36 cellular contexts compared by ENCODE assay signal in the genomic region with DNA sequence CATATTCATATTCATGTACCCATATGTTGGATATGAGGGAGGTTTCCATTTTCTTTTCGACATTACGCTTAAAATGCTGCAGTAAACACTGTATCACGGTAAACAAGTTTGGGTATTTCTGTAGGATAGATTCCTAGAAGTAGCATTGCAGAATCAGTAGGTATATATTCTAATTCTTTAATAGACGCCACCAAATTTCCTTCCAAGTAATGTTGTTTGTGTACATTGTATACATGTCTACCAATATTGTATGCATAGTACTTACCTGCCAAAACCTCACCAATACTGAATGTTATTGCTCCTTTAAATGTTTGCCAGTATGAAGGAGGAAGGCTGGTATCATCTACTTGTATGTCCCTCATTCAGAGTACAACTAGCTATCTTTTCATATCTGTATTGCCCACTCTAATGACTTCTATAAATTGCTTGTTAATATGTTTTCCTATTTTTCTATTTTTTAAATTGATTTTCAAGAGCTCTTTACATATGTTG. TPM values are rescaled to one million over a fixed set of nuclear protein-coding genes. Genes with fewer than 3 reads are reported as not detected.
"Had no signal": no experiment of that assay in that cellular context is flagged by ENCODE, and none has a peak within 500 bp of the region (broad histone marks: within the 10 kb centered on the region; RNA-seq: fewer than 3 reads in every experiment).

No MANE protein-coding gene starts in this region.

- H3K4me3 ChIP-seq: adrenal gland, body of pancreas, breast epithelium had no signal

- H3K4me1 ChIP-seq: adrenal gland, body of pancreas, breast epithelium had no signal

- H3K9me3 ChIP-seq: adrenal gland, body of pancreas had no signal

- FAIRE-seq: astrocyte, TTC549 had no signal

- ATAC-seq: activated CD8-positive, alpha-beta T cell treated with anti-CD3 and anti-CD28 coated beads for 36 hours; activated naive CD4-positive, alpha-beta T cell treated with anti-CD3 and anti-CD28 coated beads, Interleukin-2, amount 50 U/mL, for 72 hours; activated T-cell treated with anti-CD3 and anti-CD28 coated beads, Interleukin-2, amount 50 U/mL, for 4 hours; activated T-cell treated with anti-CD3 and anti-CD28 coated beads, Interleukin-2, amount 50 U/mL, for 72 hours; activated T-helper 17 cell treated with anti-CD3 and anti-CD28 coated beads, Interleukin-2, amount 50 U/mL, for 72 hours; body of pancreas had no signal

- H3K27me3 ChIP-seq: adrenal gland, body of pancreas, brain microvascular endothelial cell, breast epithelium had no signal

- DNase-seq: activated B cell treated with CpG ODN at 0.5 μM for 24 hours; activated CD4-positive, alpha-beta memory T cell treated with anti-CD3 and anti-CD28 coated beads for 36 hours; activated CD4-positive, alpha-beta T cell treated with anti-CD3 and anti-CD28 coated beads for 4 hours; activated CD4-positive, alpha-beta T cell treated with anti-CD3 and anti-CD28 coated beads, Interleukin-2, amount 10 ng/mL, durations not matched to agents 24 days and 14 days; activated CD4-positive, alpha-beta T cell treated with anti-CD3 and anti-CD28 coated beads, Interleukin-2, amount 50 U/mL, for 1 hour; activated CD4-positive, alpha-beta T cell treated with anti-CD3 and anti-CD28 coated beads, Interleukin-2, amount 50 U/mL, for 4 hours; activated CD4-positive, CD25-positive, alpha-beta regulatory T cell treated with anti-CD3 and anti-CD28 coated beads, Interleukin-2, amount 50 U/mL, for 72 hours; activated CD8-positive, alpha-beta memory T cell treated with anti-CD3 and anti-CD28 coated beads, Interleukin-2, amount 50 U/mL, for 4 hours; activated CD8-positive, alpha-beta T cell treated with anti-CD3 and anti-CD28 coated beads for 36 hours; activated effector memory CD4-positive, alpha-beta T cell treated with anti-CD3 and anti-CD28 coated beads, Interleukin-2, amount 50 U/mL, for 16 hours; activated gamma-delta T cell treated with Interleukin-2 at 50 U/mL for 16 hours; activated naive CD4-positive, alpha-beta T cell; activated naive CD4-positive, alpha-beta T cell treated with anti-CD3 and anti-CD28 coated beads for 36 hours; activated naive CD4-positive, alpha-beta T cell treated with anti-CD3 and anti-CD28 coated beads, Interleukin-2, amount 50 U/mL, for 16 hours; activated naive CD8-positive, alpha-beta T cell treated with anti-CD3 and anti-CD28 coated beads for 36 hours; activated T-cell treated with anti-CD3 and anti-CD28 coated beads for 4 hours; activated T-cell treated with anti-CD3 and anti-CD28 coated beads, Interleukin-2, amount 50 U/mL, for 1 hour; activated T-cell treated with anti-CD3 and anti-CD28 coated beads, Interleukin-2, amount 50 U/mL, for 4 hours; activated T-cell treated with anti-CD3 and anti-CD28 coated beads, Interleukin-2, amount 50 U/mL, for 72 hours; amniotic stem cell; aorta; body of pancreas; brain microvascular endothelial cell; central memory CD4-positive, alpha-beta T cell; T-helper 1 cell; T-helper 2 cell; T-helper 9 cell had no signal

- H3K36me3 ChIP-seq: adrenal gland, brain microvascular endothelial cell, breast epithelium had no signal

- H3K27ac ChIP-seq: adrenal gland, body of pancreas, brain microvascular endothelial cell, breast epithelium, VCaP had no signal

RNA-seq across cellular contexts. Expression of a gene that starts 56.1 kb away (rescaled TPM):
- total RNA-seq: activated B cell treated with CpG ODN at 0.5 μM for 24 hours; activated CD4-positive, alpha-beta memory T cell treated with anti-CD3 and anti-CD28 coated beads for 36 hours; activated CD4-positive, alpha-beta T cell treated with anti-CD3 and anti-CD28 coated beads, Interleukin-2, amount 10 ng/mL, durations not matched to agents 24 days and 14 days; activated CD8-positive, alpha-beta memory T cell treated with anti-CD3 and anti-CD28 coated beads for 36 hours; activated CD8-positive, alpha-beta T cell treated with anti-CD3 and anti-CD28 coated beads for 36 hours; activated naive CD4-positive, alpha-beta T cell treated with anti-CD3 and anti-CD28 coated beads for 36 hours; activated naive CD4-positive, alpha-beta T cell treated with anti-CD3 and anti-CD28 coated beads, Interleukin-2, amount 50 U/mL, for 72 hours; activated naive CD8-positive, alpha-beta T cell treated with anti-CD3 and anti-CD28 coated beads for 36 hours; activated T-cell treated with anti-CD3 and anti-CD28 coated beads, Interleukin-2, amount 50 U/mL, for 4 hours; activated T-helper 1 cell treated with anti-CD3 and anti-CD28 coated beads, Interleukin-12 subunit alpha, Interleukin-12 subunit beta, Interleukin-2, Interleukin-4 antibody, amounts not matched to agents 30 ng/mL and 10 ng/mL and 1 ng/mL, durations not matched to agents 14 hours and 24 hours and 36 hours; activated T-helper 17 cell treated with anti-CD3 and anti-CD28 coated beads, Interleukin-2, amount 50 U/mL, for 72 hours; body of pancreas had no signal
